1 cellular context compared by ENCODE assay signal in the genomic region with DNA sequence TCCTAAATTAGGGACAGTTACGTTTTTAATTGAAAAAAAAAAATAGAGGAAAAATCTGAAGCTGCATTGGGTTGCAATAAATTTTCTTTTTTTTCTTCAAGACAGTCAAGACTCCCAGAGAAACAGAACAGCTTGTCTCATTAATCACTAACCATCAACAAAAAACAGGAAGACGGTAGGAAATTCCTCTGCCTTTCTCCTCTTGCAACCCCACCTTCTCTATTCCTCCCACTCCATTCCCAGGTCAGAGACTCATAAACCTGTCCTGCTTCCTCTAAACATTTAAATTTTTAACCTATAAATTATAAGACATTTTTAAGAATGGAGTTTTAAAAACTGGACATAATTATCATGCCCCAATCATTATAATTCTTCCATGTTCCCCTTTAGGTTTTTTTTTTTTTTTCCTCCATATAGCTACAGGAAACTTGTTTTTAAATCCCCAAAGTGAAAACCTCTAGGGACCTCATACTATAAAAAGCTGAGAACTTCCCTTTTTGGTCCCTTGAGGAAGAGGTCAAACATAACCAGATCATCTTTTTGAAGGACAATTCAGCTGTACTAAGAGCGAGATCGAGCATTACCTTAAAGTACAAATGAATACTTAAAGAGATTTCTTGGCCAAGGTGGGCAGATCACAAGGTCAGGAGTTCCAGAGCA.
TF ChIP-seq lines count a peak whose summit lies in the region.

No MANE protein-coding gene starts in this region.

TF ChIP-seq in GM12878, 131 proteins besides CTCF, POLR2A, EP300 and RAD21 (continued from another document):
- peak; percentile 69; the same call in 1 of the 2 replicates for TF ChIP-seq ZNF384 (IDR thresholded peaks at IDR 0.05; ENCODE audit: borderline replicate concordance, low read depth, low read length)
- TF ChIP-seq, protein P1, sequence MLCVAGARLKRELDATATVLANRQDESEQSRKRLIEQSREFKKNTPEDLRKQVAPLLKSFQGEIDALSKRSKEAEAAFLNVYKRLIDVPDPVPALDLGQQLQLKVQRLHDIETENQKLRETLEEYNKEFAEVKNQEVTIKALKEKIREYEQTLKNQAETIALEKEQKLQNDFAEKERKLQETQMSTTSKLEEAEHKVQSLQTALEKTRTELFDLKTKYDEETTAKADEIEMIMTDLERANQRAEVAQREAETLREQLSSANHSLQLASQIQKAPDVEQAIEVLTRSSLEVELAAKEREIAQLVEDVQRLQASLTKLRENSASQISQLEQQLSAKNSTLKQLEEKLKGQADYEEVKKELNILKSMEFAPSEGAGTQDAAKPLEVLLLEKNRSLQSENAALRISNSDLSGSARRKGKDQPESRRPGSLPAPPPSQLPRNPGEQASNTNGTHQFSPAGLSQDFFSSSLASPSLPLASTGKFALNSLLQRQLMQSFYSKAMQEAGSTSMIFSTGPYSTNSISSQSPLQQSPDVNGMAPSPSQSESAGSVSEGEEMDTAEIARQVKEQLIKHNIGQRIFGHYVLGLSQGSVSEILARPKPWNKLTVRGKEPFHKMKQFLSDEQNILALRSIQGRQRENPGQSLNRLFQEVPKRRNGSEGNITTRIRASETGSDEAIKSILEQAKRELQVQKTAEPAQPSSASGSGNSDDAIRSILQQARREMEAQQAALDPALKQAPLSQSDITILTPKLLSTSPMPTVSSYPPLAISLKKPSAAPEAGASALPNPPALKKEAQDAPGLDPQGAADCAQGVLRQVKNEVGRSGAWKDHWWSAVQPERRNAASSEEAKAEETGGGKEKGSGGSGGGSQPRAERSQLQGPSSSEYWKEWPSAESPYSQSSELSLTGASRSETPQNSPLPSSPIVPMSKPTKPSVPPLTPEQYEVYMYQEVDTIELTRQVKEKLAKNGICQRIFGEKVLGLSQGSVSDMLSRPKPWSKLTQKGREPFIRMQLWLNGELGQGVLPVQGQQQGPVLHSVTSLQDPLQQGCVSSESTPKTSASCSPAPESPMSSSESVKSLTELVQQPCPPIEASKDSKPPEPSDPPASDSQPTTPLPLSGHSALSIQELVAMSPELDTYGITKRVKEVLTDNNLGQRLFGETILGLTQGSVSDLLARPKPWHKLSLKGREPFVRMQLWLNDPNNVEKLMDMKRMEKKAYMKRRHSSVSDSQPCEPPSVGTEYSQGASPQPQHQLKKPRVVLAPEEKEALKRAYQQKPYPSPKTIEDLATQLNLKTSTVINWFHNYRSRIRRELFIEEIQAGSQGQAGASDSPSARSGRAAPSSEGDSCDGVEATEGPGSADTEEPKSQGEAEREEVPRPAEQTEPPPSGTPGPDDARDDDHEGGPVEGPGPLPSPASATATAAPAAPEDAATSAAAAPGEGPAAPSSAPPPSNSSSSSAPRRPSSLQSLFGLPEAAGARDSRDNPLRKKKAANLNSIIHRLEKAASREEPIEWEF (IDR thresholded peaks at IDR 0.05; ENCODE audit: insufficient replicate concordance, low read depth, low read length) = peak; percentile 79
- TF ChIP-seq BACH1 (IDR thresholded peaks at IDR 0.05; ENCODE audit: borderline replicate concordance) = no peak
- 0 out of 2 replicates have a peak, but pooled peaks have one; percentile 62 for TF ChIP-seq YBX1 (IDR thresholded peaks at IDR 0.05)
- peak; percentile 97 for TF ChIP-seq MEF2B (IDR thresholded peaks at IDR 0.05; ENCODE audit: partially characterized antibody, poor library complexity, severe bottlenecking)
- peak; percentile 16 to 34; a peak in 2 of 4 replicates for TF ChIP-seq IKZF2 (IDR thresholded peaks at IDR 0.05)
